ENCODE assay signal across 9 cellular contexts in the genomic region with DNA sequence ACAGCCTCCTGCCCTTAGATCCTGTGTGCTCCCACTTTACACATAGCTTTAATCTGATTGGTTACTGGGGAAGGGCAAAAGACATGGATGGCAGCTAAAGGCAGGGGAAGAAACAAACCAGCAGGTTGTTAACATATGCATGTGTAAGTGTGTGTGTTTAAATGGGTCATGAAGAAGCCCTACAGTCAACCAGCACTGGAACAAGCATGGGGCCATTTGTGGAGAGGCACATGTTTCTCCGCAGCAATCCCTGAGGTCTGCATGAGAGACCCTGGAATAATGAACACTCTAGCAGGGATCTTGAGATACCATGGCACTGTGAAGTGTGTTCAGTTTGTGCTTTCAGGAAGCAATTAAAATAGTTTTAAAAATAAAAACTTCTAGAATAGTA. TPM values are rescaled to one million over a fixed set of nuclear protein-coding genes. Genes with fewer than 3 reads are reported as not detected.
DNase-seq lines count a peak whose midpoint lies in the region; ATAC-seq and TF ChIP-seq lines count a peak whose summit lies in the region.
"Had no signal": no experiment of that assay in that cellular context is flagged by ENCODE, and none has a peak within 500 bp of the region (broad histone marks: within the 10 kb centered on the region; RNA-seq: fewer than 3 reads in every experiment).

No MANE protein-coding gene starts in this region.

- H3K9me3 ChIP-seq in CD4-positive, alpha-beta memory T cell (ENCODE audit: control insufficient read depth in 1 of 2, low read length in 2 of 2) = no peaks in the 10 kb centered on the region
- H3K9me3 ChIP-seq in MM.1S (replicated peaks; ENCODE audit: insufficient read depth, low read length) (no peaks in the 10 kb centered on the region), prostate gland (no peaks in the 10 kb centered on the region)

- no peak for ATAC-seq in GM19397 (IDR thresholded peaks at IDR 0.05; ENCODE audit: unreplicated experiment)

- H4K20me1 ChIP-seq in MM.1S (ENCODE audit: insufficient read depth, low read length) = peaks cover 22% of the 10 kb centered on the region; the same call in 1 of the 2 replicates

- H3K36me3 Mint-ChIP-seq in CD4-positive, alpha-beta memory T cell = peaks cover 13 to 50% of the 10 kb centered on the region in 2 donors

- no peaks in the 10 kb centered on the region for H3K9me2 ChIP-seq in MM.1S (replicated peaks; ENCODE audit: insufficient read depth, low read length)

- peaks cover 88% of the 10 kb centered on the region for H3K4me1 ChIP-seq in CD4-positive, alpha-beta memory T cell (ENCODE audit: insufficient read depth, low read length)
- H3K4me1 ChIP-seq in MM.1S (ENCODE audit: low read length) = peaks cover 72% of the 10 kb centered on the region
- H3K4me1 ChIP-seq in prostate gland (replicated peaks) = peaks cover 25% of the 10 kb centered on the region

- no peaks in the 10 kb centered on the region for H3K27me3 ChIP-seq in CD4-positive, alpha-beta memory T cell (ENCODE audit: insufficient read depth, low read length)
- no peaks in the 10 kb centered on the region for H3K27me3 ChIP-seq in MM.1S (replicated peaks; ENCODE audit: insufficient read depth, low read length)
- no peaks in the 10 kb centered on the region for H3K27me3 ChIP-seq in prostate gland (replicated peaks; ENCODE audit: insufficient read depth)

- peaks cover 63 to 94% (median 79%) of the 10 kb centered on the region in 4 donors for H3K4me1 Mint-ChIP-seq in CD4-positive, alpha-beta memory T cell

- no peak for TF ChIP-seq CTCF in MM.1S (IDR thresholded peaks at IDR 0.05; ENCODE audit: low read length)
- TF ChIP-seq CTCF in prostate gland (IDR thresholded peaks at IDR 0.05) = no peak

- no peak overlapping the region for H3K9ac ChIP-seq in MM.1S (ENCODE audit: low read length)

- H3K79me2 ChIP-seq in MM.1S (ENCODE audit: low read length) = peaks cover 97% of the 10 kb centered on the region

- no peak overlapping the region for H3K4me3 ChIP-seq in CD4-positive, alpha-beta memory T cell (ENCODE audit: low read length in 2 of 2)
- H3K4me3 ChIP-seq in MM.1S (ENCODE audit: low read length) (no peak overlapping the region), prostate gland (no peak overlapping the region)

- H3K27ac ChIP-seq in CD4-positive, alpha-beta memory T cell (ENCODE audit: low read depth, low read length) = peak overlapping the region; percentile 10
- no peak overlapping the region for H3K27ac ChIP-seq in MM.1S (ENCODE audit: low read length)
- H3K27ac ChIP-seq in cingulate gyrus (ENCODE audit: low read depth, low read length) = peak overlapping the region; percentile 43
- H3K27ac ChIP-seq in prostate gland = peak overlapping the region; percentile 2 to 70

- H3F3A ChIP-seq in MM.1S (ENCODE audit: insufficient read depth, low read length) = peaks cover 31% of the 10 kb centered on the region

- CTCF ChIA-PET in CD4-positive, alpha-beta memory T cell (lab: Charles Lee; ENCODE audit: partially characterized antibody) = interaction anchor here (0.9 to 5.2 kb wide), 5 partner anchors 10 to 155 kb away, joined by 3 to 18 read pairs (median 4); no protein-coding TSS in a partner anchor

- peak overlapping the region; percentile 70 to 95 (median 92) for H3K27ac Mint-ChIP-seq in CD4-positive, alpha-beta memory T cell

- no peak for TF ChIP-seq POLR2A in prostate gland (IDR thresholded peaks at IDR 0.05)

- intact Hi-C loops in CD4-positive, alpha-beta memory T cell (cut with micrococcal nuclease) = no loop called here
- intact Hi-C loops in prostate gland (cut with DNase I) = no loop called here

- no peak overlapping the region for H2AFZ ChIP-seq in MM.1S (ENCODE audit: low read length)

- peak overlapping the region; percentile 97; the same call in 1 of the 2 replicates for H3K4me2 ChIP-seq in MM.1S (ENCODE audit: low read depth, low read length)

- DNase-seq in CD4-positive, alpha-beta memory T cell = no peak
- DNase-seq in MM.1S = peak; percentile 2
- DNase-seq in prostate gland (ENCODE audit: low spot score) = no peak
- no peak for DNase-seq in activated gamma-delta T cell (lab: John Stamatoyannopoulos, UW)
- no peak for DNase-seq in SK-N-DZ (ENCODE audit: low spot score)
- DNase-seq: DMS 273 treated with DMSO at 0.1 percent for 48 hours, NCI-H446 had no signal

- peaks cover 0 to 2% (median 0%) of the 10 kb centered on the region in 8 donors for H3K9me3 Mint-ChIP-seq in CD4-positive, alpha-beta memory T cell

- POLR2A ChIA-PET in CD4-positive, alpha-beta memory T cell (lab: Charles Lee; ENCODE audit: partially characterized antibody) = interaction anchor here (0.6 to 3.5 kb wide), 14 partner anchors 12 to 151 kb away, joined by 3 to 25 read pairs (median 4); no protein-coding TSS in a partner anchor

- WGBS in prostate gland = 96% methylated on average over 1 of the region's 1 CpG

- no peaks in the 10 kb centered on the region for H3K27me3 Mint-ChIP-seq in CD4-positive, alpha-beta memory T cell

- peak overlapping the region in 7 of 8 donors; percentile 91 to 97 (median 93) for H3K4me3 Mint-ChIP-seq in CD4-positive, alpha-beta memory T cell

- peaks cover 6% of the 10 kb centered on the region for H3K36me3 ChIP-seq in CD4-positive, alpha-beta memory T cell (ENCODE audit: insufficient read depth, low read length)
- no peaks in the 10 kb centered on the region for H3K36me3 ChIP-seq in MM.1S (replicated peaks; ENCODE audit: insufficient read depth, low read length)
- H3K36me3 ChIP-seq in prostate gland = no peaks in the 10 kb centered on the region

RNA-seq across cellular contexts. Expression of gene KLF13, which starts 6.0 kb away (rescaled TPM):
- 100 to 1,000 TPM; 197 to 202 TPM for total RNA-seq in CD4-positive, alpha-beta memory T cell
- polyA plus RNA-seq in CD4-positive, alpha-beta memory T cell = 10 to 100 TPM; 22.0 to 82.2 TPM
- 10 to 100 TPM; 16.6 to 56.5 TPM for total RNA-seq in prostate gland
- 65.3 and 76.1 TPM in 2 replicates for polyA plus RNA-seq in SK-N-DZ (2014; cell fraction: cytosol; rRNA removed)
- polyA plus RNA-seq in SK-N-DZ (2014; cell fraction: nucleus; rRNA removed) = 26.8 and 37.7 TPM in 2 replicates
